ENCODE assay signal across 1 cellular context in the genomic region with DNA sequence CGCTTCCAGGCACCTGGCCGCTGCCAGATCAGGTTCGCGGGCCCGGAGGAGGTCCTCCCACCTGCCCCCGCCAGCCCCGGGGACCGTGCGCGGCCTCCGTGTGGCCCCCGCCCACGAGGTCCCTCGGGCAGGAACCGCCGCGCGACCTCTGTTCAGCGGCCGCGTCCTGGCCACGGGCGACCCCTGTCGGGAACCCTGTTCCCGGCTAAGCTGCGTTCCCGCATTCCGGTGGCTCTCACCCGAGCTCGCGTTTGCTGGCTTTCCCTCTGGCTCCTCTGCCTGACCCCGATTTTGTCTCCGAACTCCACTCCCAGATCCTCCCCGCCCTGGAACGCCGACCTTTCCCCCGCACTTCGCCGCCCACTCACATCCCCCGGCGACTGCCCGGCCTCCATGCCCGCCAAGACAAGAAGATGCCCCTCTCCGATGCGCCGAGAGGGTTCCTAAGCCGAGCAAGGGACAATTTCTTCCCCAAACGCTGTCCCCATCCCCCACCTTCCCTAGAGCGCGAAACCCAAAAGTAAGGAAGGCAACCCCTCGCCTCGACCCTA.
TF ChIP-seq lines count a peak whose summit lies in the region.

No MANE protein-coding gene starts in this region.

TF ChIP-seq in IMR-90, 13 proteins besides CTCF, POLR2A, EP300 and RAD21:
- TF ChIP-seq CEBPB (IDR thresholded peaks at IDR 0.05; ENCODE audit: low read depth, low read length) (no peak), SMC3 (IDR thresholded peaks at IDR 0.05; ENCODE audit: low read depth, low read length) (peak; percentile 29; the same call in 1 of the 2 replicates), MXI1 (IDR thresholded peaks at IDR 0.05; ENCODE audit: borderline replicate concordance, low read depth, low read length) (no peak), FOS (IDR thresholded peaks at IDR 0.05; ENCODE audit: low read depth, low read length) (no peak), NFE2L2 (IDR thresholded peaks at IDR 0.05; ENCODE audit: low read depth, low read length) (no peak)
- TF ChIP-seq, protein P1, sequence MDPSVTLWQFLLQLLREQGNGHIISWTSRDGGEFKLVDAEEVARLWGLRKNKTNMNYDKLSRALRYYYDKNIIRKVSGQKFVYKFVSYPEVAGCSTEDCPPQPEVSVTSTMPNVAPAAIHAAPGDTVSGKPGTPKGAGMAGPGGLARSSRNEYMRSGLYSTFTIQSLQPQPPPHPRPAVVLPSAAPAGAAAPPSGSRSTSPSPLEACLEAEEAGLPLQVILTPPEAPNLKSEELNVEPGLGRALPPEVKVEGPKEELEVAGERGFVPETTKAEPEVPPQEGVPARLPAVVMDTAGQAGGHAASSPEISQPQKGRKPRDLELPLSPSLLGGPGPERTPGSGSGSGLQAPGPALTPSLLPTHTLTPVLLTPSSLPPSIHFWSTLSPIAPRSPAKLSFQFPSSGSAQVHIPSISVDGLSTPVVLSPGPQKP (IDR thresholded peaks at IDR 0.05; ENCODE audit: borderline replicate concordance, low read depth, low read length) = no peak
